ENCODE assay signal across 8 cellular contexts in the genomic region with DNA sequence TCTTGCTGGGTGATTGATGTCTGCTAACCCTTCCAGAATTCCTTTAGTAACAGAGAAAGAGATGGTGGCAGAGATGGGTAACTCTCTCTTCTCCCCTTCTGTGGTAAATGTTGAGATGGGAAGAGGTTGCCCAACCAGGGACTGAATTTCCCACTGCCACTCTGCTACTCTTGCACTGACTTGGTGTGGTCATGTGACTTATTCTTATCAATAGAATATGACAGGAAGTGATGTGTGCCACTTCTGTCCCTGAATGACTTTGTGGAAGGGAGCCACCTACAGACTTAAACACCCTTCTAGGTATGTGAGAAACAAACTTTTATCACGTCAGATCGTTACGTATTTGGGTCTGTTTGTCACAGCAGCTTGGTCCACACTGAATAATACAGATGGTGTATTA.
"Had no signal": no experiment of that assay in that cellular context is flagged by ENCODE, and none has a peak within 500 bp of the region (broad histone marks: within the 10 kb centered on the region; RNA-seq: fewer than 3 reads in every experiment).

No MANE protein-coding gene starts in this region.

- H3K4me3 ChIP-seq: GM12878 had no signal

- FAIRE-seq: G401.6, GM12878, GM12891, GM12892, GM18507, GM19239 had no signal

- ATAC-seq: GM12878 had no signal

- DNase-seq: GDM1, GF-D8 had no signal
